8 cellular contexts compared by ENCODE assay signal in genomic region chr5:82356808-82357671, GRCh38.
DNase-seq lines count a peak whose midpoint lies in the region; ATAC-seq and TF ChIP-seq lines count a peak whose summit lies in the region.

No MANE protein-coding gene starts in this region.

- H3K79me2 ChIP-seq in GM23338 (replicated peaks; ENCODE audit: insufficient read depth): no peaks in the 10 kb centered on the region

- H4K20me1 ChIP-seq in GM23338 (replicated peaks; ENCODE audit: insufficient read depth): no peaks in the 10 kb centered on the region

- H3K36me3 Mint-ChIP-seq in GM23338 (ENCODE audit: low read depth): no peaks in the 10 kb centered on the region
- H3K36me3 Mint-ChIP-seq in activated T-helper 2 cell treated with anti-CD3 and anti-CD28 coated beads, Interferon-gamma antibody, Interleukin-2, Interleukin-4, amounts not matched to agents 10 μg/mL and 5 μg/mL and 100 μg/mL, durations not matched to agents 14 hours and 24 hours and 36 hours (ENCODE audit: low read depth): no peaks in the 10 kb centered on the region

- H3K9me3 Mint-ChIP-seq in GM23338: no peaks in the 10 kb centered on the region
- H3K9me3 Mint-ChIP-seq in activated T-helper 2 cell treated with anti-CD3 and anti-CD28 coated beads, Interferon-gamma antibody, Interleukin-2, Interleukin-4, amounts not matched to agents 10 μg/mL and 5 μg/mL and 100 μg/mL, durations not matched to agents 14 hours and 24 hours and 36 hours: no peaks in the 10 kb centered on the region

- peak; percentile 50 for ATAC-seq in GM23338
- ATAC-seq in GM19324 (IDR thresholded peaks at IDR 0.05; ENCODE audit: low FRiP score, unreplicated experiment): no peak
- no peak for ATAC-seq in GM21528 (IDR thresholded peaks at IDR 0.05; ENCODE audit: low FRiP score, unreplicated experiment)

- TF ChIP-seq CTCF in AG09319 (IDR thresholded peaks at IDR 0.05; ENCODE audit: low read depth, low read length) (no peak), GM23338 (conservative IDR thresholded peaks at IDR 0.05; ENCODE audit: low read depth in 2 of 2) (no peak), Peyer's patch (IDR thresholded peaks at IDR 0.05) (no peak), cardiac muscle cell (IDR thresholded peaks at IDR 0.05; ENCODE audit: low read depth, low read length) (no peak)

- no peaks in the 10 kb centered on the region for H3F3A ChIP-seq in GM23338 (replicated peaks; ENCODE audit: low read depth)

- intact Hi-C loops in activated T-helper 2 cell treated with anti-CD3 and anti-CD28 coated beads, Interferon-gamma antibody, Interleukin-2, Interleukin-4, amounts not matched to agents 10 μg/mL and 5 μg/mL and 100 μg/mL, durations not matched to agents 14 hours and 24 hours and 36 hours (cut with micrococcal nuclease): loop anchor here (2.0 to 10.0 kb wide), 8 partner anchors 78 to 1115 kb away; partner anchors contain the start of genes RPS23, TMEM167A, VCAN and XRCC4

- H3K27ac Mint-ChIP-seq in GM23338: peak overlapping the region; percentile 51; the same call in 1 of the 2 replicates
- peak overlapping the region; percentile 95 for H3K27ac Mint-ChIP-seq in activated T-helper 2 cell treated with anti-CD3 and anti-CD28 coated beads, Interferon-gamma antibody, Interleukin-2, Interleukin-4, amounts not matched to agents 10 μg/mL and 5 μg/mL and 100 μg/mL, durations not matched to agents 14 hours and 24 hours and 36 hours

- TF ChIP-seq POLR2A in Peyer's patch (IDR thresholded peaks at IDR 0.05): no peak

- H3K9me2 ChIP-seq in GM23338 (ENCODE audit: insufficient read depth): no peaks in the 10 kb centered on the region; the same call in none of the 2 replicates

- no peak overlapping the region for H3K4me3 Mint-ChIP-seq in GM23338
- H3K4me3 Mint-ChIP-seq in activated T-helper 2 cell treated with anti-CD3 and anti-CD28 coated beads, Interferon-gamma antibody, Interleukin-2, Interleukin-4, amounts not matched to agents 10 μg/mL and 5 μg/mL and 100 μg/mL, durations not matched to agents 14 hours and 24 hours and 36 hours (ENCODE audit: low read depth): peak overlapping the region; percentile 62

- H3K27ac ChIP-seq in GM23338 (ENCODE audit: low read depth) (no peak overlapping the region), Peyer's patch (peak overlapping the region; percentile 5 to 70 (median 36)), cardiac muscle cell (peak overlapping the region; percentile 3)

- peaks cover 8% of the 10 kb centered on the region; the same call in 1 of the 3 replicates for H3K4me1 Mint-ChIP-seq in GM23338
- H3K4me1 Mint-ChIP-seq in activated T-helper 2 cell treated with anti-CD3 and anti-CD28 coated beads, Interferon-gamma antibody, Interleukin-2, Interleukin-4, amounts not matched to agents 10 μg/mL and 5 μg/mL and 100 μg/mL, durations not matched to agents 14 hours and 24 hours and 36 hours (ENCODE audit: low read depth): peaks cover 56% of the 10 kb centered on the region

- DNase-seq in AG09319 (ENCODE audit: extremely low read depth, low read depth): peak; percentile 72
- peak; percentile 27 for DNase-seq in GM23338 (ENCODE audit: low spot score)
- DNase-seq in Peyer's patch: peak; percentile 55 to 83 (median 61)
- DNase-seq in activated T-helper 2 cell treated with anti-CD3 and anti-CD28 coated beads, Interferon-gamma antibody, Interleukin-2, Interleukin-4, amounts not matched to agents 10 μg/mL and 5 μg/mL and 100 μg/mL, durations not matched to agents 14 hours and 24 hours and 36 hours (ENCODE audit: low spot score): peak; percentile 70
- DNase-seq in cardiac muscle cell (ENCODE audit: low read depth in 1 of 2, low spot score in 1 of 2): peak in 1 of 2 donors; percentile 96
- DNase-seq in stimulated activated CD4-positive, alpha-beta T cell treated with anti-CD3 and anti-CD28 coated beads, Interleukin-1b, Interleukin-23, amount 100 ng/mL, for 1 hour (ENCODE audit: low read depth in 2 of 2): peak; percentile 18 to 45

- H3K4me1 ChIP-seq in GM23338 (ENCODE audit: insufficient read depth) (no peaks in the 10 kb centered on the region), Peyer's patch (peaks cover 0 to 18% (median 2%) of the 10 kb centered on the region in 4 donors), cardiac muscle cell (ENCODE audit: low read depth) (peaks cover 29% of the 10 kb centered on the region)

- H3K4me3 ChIP-seq in GM23338 (no peak overlapping the region), Peyer's patch (no peak overlapping the region), cardiac muscle cell (no peak overlapping the region)

- no peak overlapping the region for H3K4me2 ChIP-seq in GM23338

- no peaks in the 10 kb centered on the region for H3K36me3 ChIP-seq in GM23338 (ENCODE audit: insufficient read depth)
- no peaks in the 10 kb centered on the region for H3K36me3 ChIP-seq in Peyer's patch
- H3K36me3 ChIP-seq in cardiac muscle cell: no peaks in the 10 kb centered on the region

- peak overlapping the region; percentile 67; the same call in 1 of the 2 replicates for H2AFZ ChIP-seq in GM23338

- H3K27me3 ChIP-seq in GM23338 (ENCODE audit: insufficient read depth) (no peaks in the 10 kb centered on the region), Peyer's patch (no peaks in the 10 kb centered on the region), cardiac muscle cell (no peaks in the 10 kb centered on the region)

- H3K9me3 ChIP-seq in Peyer's patch: no peaks in the 10 kb centered on the region
- H3K9me3 ChIP-seq in cardiac muscle cell (ENCODE audit: low read depth): no peaks in the 10 kb centered on the region

- no peaks in the 10 kb centered on the region for H3K27me3 Mint-ChIP-seq in GM23338 (ENCODE audit: insufficient read depth, low read depth, poor library complexity)
- no peaks in the 10 kb centered on the region for H3K27me3 Mint-ChIP-seq in activated T-helper 2 cell treated with anti-CD3 and anti-CD28 coated beads, Interferon-gamma antibody, Interleukin-2, Interleukin-4, amounts not matched to agents 10 μg/mL and 5 μg/mL and 100 μg/mL, durations not matched to agents 14 hours and 24 hours and 36 hours (ENCODE audit: low read depth)

TF ChIP-seq in GM23338, 12 proteins besides CTCF, POLR2A, EP300 and RAD21 (continues in another document):
- no peak for TF ChIP-seq CREB1 (CRISPR knock-in tag; IDR thresholded peaks at IDR 0.05; ENCODE audit: low read depth)
- TF ChIP-seq POLR2AphosphoS5 (IDR thresholded peaks at IDR 0.05; ENCODE audit: low read depth): no peak
- TF ChIP-seq ZNF462 (CRISPR knock-in tag; IDR thresholded peaks at IDR 0.05): no peak
- TF ChIP-seq EZH2phosphoT487 (IDR thresholded peaks at IDR 0.05; ENCODE audit: unreplicated experiment): no peak
- no peak for TF ChIP-seq ZNF331 (CRISPR knock-in tag; IDR thresholded peaks at IDR 0.05; ENCODE audit: low read depth)
- TF ChIP-seq STAT1 (IDR thresholded peaks at IDR 0.05; ENCODE audit: unreplicated experiment): no peak
